Comparison of ENCODE assay signal across 27 cellular contexts in the genomic region with DNA sequence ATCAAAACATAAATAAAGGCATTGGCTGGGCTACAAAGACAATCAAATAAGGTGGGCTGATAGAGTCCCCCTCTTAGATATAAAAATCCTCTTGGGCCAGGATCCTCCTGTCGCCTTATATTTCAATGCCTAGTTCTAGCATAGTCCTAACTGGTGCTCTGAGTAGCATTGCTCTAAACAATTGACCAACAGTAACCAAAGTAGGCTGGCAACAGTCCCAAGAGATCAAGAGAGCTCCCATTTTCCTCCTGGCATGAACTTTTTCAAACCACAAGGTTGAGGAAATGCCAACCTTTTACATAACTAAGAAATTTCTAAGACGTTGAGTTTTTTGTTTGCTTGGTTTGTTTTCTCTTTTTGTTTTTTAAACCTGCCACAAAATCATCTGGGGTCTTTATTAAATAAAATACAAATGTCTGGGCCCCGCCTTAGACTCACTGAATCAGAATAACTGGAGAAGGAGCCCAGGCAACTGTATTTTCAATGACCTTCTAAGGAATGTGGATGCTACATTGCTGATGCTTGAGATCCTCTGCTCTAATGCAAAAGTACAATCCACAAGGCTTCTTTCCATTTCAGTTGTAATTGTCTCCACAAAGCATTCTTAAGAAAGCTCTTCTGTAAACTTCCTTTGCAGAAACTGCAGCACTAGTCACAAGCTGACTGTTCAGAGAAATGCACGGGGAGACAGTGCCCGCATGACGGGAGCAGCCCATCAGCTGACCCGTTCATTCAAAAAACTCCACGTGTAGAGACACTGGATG. TPM values are rescaled to one million over a fixed set of nuclear protein-coding genes. Genes with fewer than 3 reads are reported as not detected.
DNase-seq lines count a peak whose midpoint lies in the region; ATAC-seq, FAIRE-seq and TF ChIP-seq lines count a peak whose summit lies in the region.
"Had no signal": no experiment of that assay in that cellular context is flagged by ENCODE, and none has a peak within 500 bp of the region (broad histone marks: within the 10 kb centered on the region; RNA-seq: fewer than 3 reads in every experiment).

No MANE protein-coding gene starts in this region.

- H4K20me1 ChIP-seq in SK-N-SH (ENCODE audit: insufficient read depth): no peaks in the 10 kb centered on the region

- no peak overlapping the region for H3K27ac ChIP-seq in SK-N-SH (ENCODE audit: low read depth in 2 of 2, low read length in 1 of 2)
- H3K27ac ChIP-seq: hepatocyte, testis had no signal

- H3K36me3 Mint-ChIP-seq in activated naive CD4-positive, alpha-beta T cell treated with anti-CD3 and anti-CD28 coated beads, Interleukin-2, amount 10 ng/mL, durations not matched to agents 7 days and 5 days: no peaks in the 10 kb centered on the region
- H3K36me3 Mint-ChIP-seq: activated naive CD8-positive, alpha-beta T cell treated with anti-CD3 and anti-CD28 coated beads for 36 hours had no signal

- POLR2A ChIA-PET in SK-N-SH (lab: Yijun Ruan, JAX): no interaction called here

- no peak for TF ChIP-seq RAD21 in SK-N-SH (IDR thresholded peaks at IDR 0.05; ENCODE audit: low read length)

- H3K9ac ChIP-seq in SK-N-SH: no peak overlapping the region

- no peaks in the 10 kb centered on the region for H3K79me2 ChIP-seq in SK-N-SH (ENCODE audit: insufficient read depth)
- H3K79me2 ChIP-seq: hepatocyte had no signal

- no peaks in the 10 kb centered on the region for H3K9me2 ChIP-seq in SK-N-SH

- peaks cover 11% of the 10 kb centered on the region for H3F3A ChIP-seq in SK-N-SH (replicated peaks; ENCODE audit: insufficient read depth)

- TF ChIP-seq CTCF in SK-N-SH (IDR thresholded peaks at IDR 0.05): no peak
- no peak for TF ChIP-seq CTCF in foreskin fibroblast (IDR thresholded peaks at IDR 0.05; ENCODE audit: low read depth, low read length)

- H3K27me3 Mint-ChIP-seq in activated naive CD4-positive, alpha-beta T cell treated with anti-CD3 and anti-CD28 coated beads, Interleukin-2, amount 10 ng/mL, durations not matched to agents 7 days and 5 days: no peaks in the 10 kb centered on the region
- H3K27me3 Mint-ChIP-seq: activated CD8-positive, alpha-beta T cell treated with anti-CD3 and anti-CD28 coated beads for 36 hours; activated naive CD8-positive, alpha-beta T cell treated with anti-CD3 and anti-CD28 coated beads for 36 hours had no signal

- FAIRE-seq in urothelium cell line (lab: Jason Lieb, UNC): no peak
- FAIRE-seq: bronchial epithelial cell, GM18507, HepG2 had no signal

- no peak overlapping the region for H3K27ac Mint-ChIP-seq in activated naive CD4-positive, alpha-beta T cell treated with anti-CD3 and anti-CD28 coated beads, Interleukin-2, amount 10 ng/mL, durations not matched to agents 7 days and 5 days
- H3K27ac Mint-ChIP-seq: activated CD8-positive, alpha-beta T cell treated with anti-CD3 and anti-CD28 coated beads for 36 hours; activated naive CD8-positive, alpha-beta T cell treated with anti-CD3 and anti-CD28 coated beads for 36 hours had no signal

- ATAC-seq in SK-N-SH treated with all-trans-retinoic acid at 6 μM for 48 hours: peak; percentile 19; the same call in 2 of the 3 replicates
- ATAC-seq: activated CD8-positive, alpha-beta T cell treated with anti-CD3 and anti-CD28 coated beads for 36 hours; esophagus mucosa; HepG2 had no signal

- H2AFZ ChIP-seq in SK-N-SH (ENCODE audit: low read depth): no peak overlapping the region
- H2AFZ ChIP-seq: hepatocyte had no signal

- no peak overlapping the region for H3K4me3 Mint-ChIP-seq in activated naive CD4-positive, alpha-beta T cell treated with anti-CD3 and anti-CD28 coated beads, Interleukin-2, amount 10 ng/mL, durations not matched to agents 7 days and 5 days
- H3K4me3 Mint-ChIP-seq: activated CD8-positive, alpha-beta T cell treated with anti-CD3 and anti-CD28 coated beads for 36 hours; activated naive CD8-positive, alpha-beta T cell treated with anti-CD3 and anti-CD28 coated beads for 36 hours; nephron progenitor cell had no signal

- H3K4me2 ChIP-seq in SK-N-SH: no peak overlapping the region
- H3K4me2 ChIP-seq: hepatocyte had no signal

- no peaks in the 10 kb centered on the region for H3K4me1 ChIP-seq in SK-N-SH (ENCODE audit: control insufficient read depth in 1 of 2, insufficient read depth in 2 of 2, low read depth in 1 of 2, low read length in 1 of 2)
- H3K4me1 ChIP-seq: testis had no signal

- in situ Hi-C loops in SK-MEL-5 (cut with HindIII; ENCODE audit: low pct_unique_long_range_greater_than_20kb, low sequenced_read_pairs): no loop called here

- DNase-seq in SK-N-SH (no peak), SK-MEL-5 (ENCODE audit: low read depth, low spot score) (peak; percentile 99), foreskin fibroblast (peak; percentile 10 to 26), urothelium cell line (ENCODE audit: low spot score) (peak; percentile 36), NCI-H748 (lab: John Stamatoyannopoulos, UW; ENCODE audit: unreplicated experiment) (no peak)
- DNase-seq in activated naive CD4-positive, alpha-beta T cell treated with anti-CD3 and anti-CD28 coated beads, Interleukin-2, amount 10 ng/mL, durations not matched to agents 7 days and 5 days: no peak
- no peak for DNase-seq in NK-92 treated with Interleukin-12 subunit alpha and Interleukin-12 subunit beta, amount 100 ng/mL, for 24 hours (lab: John Stamatoyannopoulos, UW)
- DNase-seq: 8988T; activated CD8-positive, alpha-beta T cell treated with anti-CD3 and anti-CD28 coated beads for 36 hours; activated naive CD8-positive, alpha-beta T cell treated with anti-CD3 and anti-CD28 coated beads for 36 hours; activated T-cell treated with anti-CD3 and anti-CD28 coated beads, Interleukin-2, amount 50 U/mL, for 48 hours; NCI-H2029 treated with DMSO at 0.1 percent for 48 hours; NCI-H510A; nephron progenitor cell; SHP77; stimulated activated CD4-positive, alpha-beta T cell treated with anti-CD3 and anti-CD28 coated beads, Interleukin-12 subunit alpha, Interleukin-12 subunit beta, amount 100 ng/mL, for 4 hours; T-helper 2 cell; testis had no signal

- 79% methylated on average over 8 of the region's 8 CpGs for WGBS in SK-N-SH (ENCODE audit: low lambda C conversion rate)

- no peaks in the 10 kb centered on the region for H3K4me1 Mint-ChIP-seq in activated naive CD4-positive, alpha-beta T cell treated with anti-CD3 and anti-CD28 coated beads, Interleukin-2, amount 10 ng/mL, durations not matched to agents 7 days and 5 days
- H3K4me1 Mint-ChIP-seq: activated naive CD8-positive, alpha-beta T cell treated with anti-CD3 and anti-CD28 coated beads for 36 hours had no signal

- H3K27me3 ChIP-seq in SK-N-SH (ENCODE audit: insufficient read depth): no peaks in the 10 kb centered on the region
- H3K27me3 ChIP-seq: hepatocyte, testis had no signal

- no peaks in the 10 kb centered on the region for H3K9me3 ChIP-seq in SK-N-SH
- H3K9me3 ChIP-seq: testis had no signal

- no peaks in the 10 kb centered on the region for H3K9me3 Mint-ChIP-seq in activated naive CD4-positive, alpha-beta T cell treated with anti-CD3 and anti-CD28 coated beads, Interleukin-2, amount 10 ng/mL, durations not matched to agents 7 days and 5 days
- H3K9me3 Mint-ChIP-seq: activated CD8-positive, alpha-beta T cell treated with anti-CD3 and anti-CD28 coated beads for 36 hours; activated naive CD8-positive, alpha-beta T cell treated with anti-CD3 and anti-CD28 coated beads for 36 hours; nephron progenitor cell had no signal

- CTCF ChIA-PET in SK-N-SH (lab: Yijun Ruan, JAX): interaction anchor here (0.6 to 1.7 kb wide), 4 partner anchors 11 to 488 kb away, joined by 3 to 5 read pairs (median 3); no protein-coding TSS in a partner anchor
- CTCF ChIA-PET in activated naive CD4-positive, alpha-beta T cell treated with anti-CD3 and anti-CD28 coated beads, Interleukin-2, amount 10 ng/mL, durations not matched to agents 7 days and 5 days (lab: Charles Lee): interaction anchor here (1.2 to 3.8 kb wide), 2 partner anchors 11 to 15 kb away, joined by 4 to 14 read pairs; no protein-coding TSS in a partner anchor

- H3K36me3 ChIP-seq in SK-N-SH (replicated peaks in 1 of 2; ENCODE audit: control insufficient read depth in 1 of 2, insufficient read depth in 2 of 2, low read length in 1 of 2): peaks cover 0 to 2% of the 10 kb centered on the region in 2 experiments

- TF ChIP-seq EP300 in SK-N-SH (IDR thresholded peaks at IDR 0.05; ENCODE audit: borderline replicate concordance in 1 of 2, low read depth in 1 of 2, low read length in 1 of 2): no peak

- H3K4me3 ChIP-seq in SK-N-SH (ENCODE audit: low read depth in 2 of 2, low read length in 1 of 2): no peak overlapping the region
- no peak overlapping the region for H3K4me3 ChIP-seq in foreskin fibroblast (ENCODE audit: low read depth in 1 of 2, low read length in 2 of 2)
- H3K4me3 ChIP-seq: hepatocyte, testis had no signal

TF ChIP-seq in SK-N-SH, 30 proteins besides CTCF, POLR2A, EP300 and RAD21 (continues in another document):
- no peak for TF ChIP-seq YY1 (IDR thresholded peaks at IDR 0.05; ENCODE audit: low read depth)
- no peak for TF ChIP-seq FOXM1 (IDR thresholded peaks at IDR 0.05; ENCODE audit: low read depth)
- TF ChIP-seq GABPA (IDR thresholded peaks at IDR 0.05; ENCODE audit: low read depth): no peak
- TF ChIP-seq POLR2AphosphoS5 (IDR thresholded peaks at IDR 0.05; ENCODE audit: low read depth, low read length): no peak
- TF ChIP-seq RXRA (IDR thresholded peaks at IDR 0.05; ENCODE audit: borderline replicate concordance, low read depth): no peak

RNA-seq across cellular contexts. Expression of gene SLC45A2, which starts 2.9 kb away (rescaled TPM):
- polyA plus RNA-seq in SK-N-SH (2012; rRNA removed): 0.02 TPM in 1 of 2 replicates, not detected in the other
- 0.01 TPM in 1 of 2 replicates, not detected in the other for polyA plus RNA-seq in SK-N-SH (2012; cell fraction: cytosol; rRNA removed)
- polyA plus RNA-seq in SK-N-SH (2012; cell fraction: nucleus; rRNA removed): 0.12 and 0.15 TPM in 2 replicates
- 618 and 641 TPM in 2 replicates for total RNA-seq in SK-MEL-5 (2014; rRNA removed; shearing (Covaris generic))
- polyA plus RNA-seq in SK-MEL-5 (2015; cell fraction: cytosol; rRNA removed): 326 and 330 TPM in 2 replicates
- 166 and 197 TPM in 2 replicates for polyA plus RNA-seq in SK-MEL-5 (2015; cell fraction: nucleus; rRNA removed)
- total RNA-seq: activated CD8-positive, alpha-beta T cell treated with anti-CD3 and anti-CD28 coated beads for 36 hours; activated naive CD8-positive, alpha-beta T cell treated with anti-CD3 and anti-CD28 coated beads for 36 hours; bronchial epithelial cell; esophagus mucosa; kidney epithelial cell; mesenteric fat pad had no signal

RNA-seq across cellular contexts. Expression of gene AMACR, which starts 26.3 kb away (rescaled TPM):
- 11.8 and 14.0 TPM in 2 replicates for polyA plus RNA-seq in SK-N-SH (2012; rRNA removed)
- polyA plus RNA-seq in SK-N-SH (2012; cell fraction: cytosol; rRNA removed): 13.0 and 14.4 TPM in 2 replicates
- 6.7 and 9.7 TPM in 2 replicates for polyA plus RNA-seq in SK-N-SH (2012; cell fraction: nucleus; rRNA removed)
- total RNA-seq in SK-MEL-5 (2014; rRNA removed; shearing (Covaris generic)): 40.3 and 48.7 TPM in 2 replicates
- polyA plus RNA-seq in SK-MEL-5 (2015; cell fraction: cytosol; rRNA removed): 44.0 and 46.4 TPM in 2 replicates
- polyA plus RNA-seq in SK-MEL-5 (2015; cell fraction: nucleus; rRNA removed): 18.7 and 28.4 TPM in 2 replicates

RNA-seq across cellular contexts. Expression of gene RXFP3, which starts 45.4 kb away (rescaled TPM):
- 0.05 TPM in 1 of 2 replicates, not detected in the other for polyA plus RNA-seq in SK-N-SH (2012; rRNA removed)
- polyA plus RNA-seq in SK-N-SH (2012; cell fraction: cytosol; rRNA removed): not detected in 2 replicates
- polyA plus RNA-seq in SK-N-SH (2012; cell fraction: nucleus; rRNA removed): 0.04 TPM in 1 of 2 replicates, not detected in the other
- total RNA-seq in SK-MEL-5 (2014; rRNA removed; shearing (Covaris generic)): not detected in 2 replicates
- not detected in 2 replicates for polyA plus RNA-seq in SK-MEL-5 (2015; cell fraction: cytosol; rRNA removed)
- polyA plus RNA-seq in SK-MEL-5 (2015; cell fraction: nucleus; rRNA removed): not detected in 2 replicates
- total RNA-seq: activated CD8-positive, alpha-beta T cell treated with anti-CD3 and anti-CD28 coated beads for 36 hours; activated naive CD8-positive, alpha-beta T cell treated with anti-CD3 and anti-CD28 coated beads for 36 hours; bronchial epithelial cell; esophagus mucosa; hepatocyte; HepG2; kidney epithelial cell; mesenteric fat pad; pulmonary artery endothelial cell; testis had no signal
- polyA plus RNA-seq: hepatocyte, HepG2 had no signal

Comparison
In these comparisons a context has a peak if more than half of its experiments do, and no peak if none do; other contexts are left out.
1. DNase-seq: peak in SK-MEL-5 (single experiment), foreskin fibroblast (2 of 2) and urothelium cell line (single experiment); none in SK-N-SH (single experiment), activated naive CD4-positive, alpha-beta T cell treated with anti-CD3 and anti-CD28 coated beads, Interleukin-2, amount 10 ng/mL, durations not matched to agents 7 days and 5 days (single experiment), NK-92 treated with Interleukin-12 subunit alpha and Interleukin-12 subunit beta, amount 100 ng/mL, for 24 hours (single experiment) and NCI-H748 (single experiment).